In the genomic region with DNA sequence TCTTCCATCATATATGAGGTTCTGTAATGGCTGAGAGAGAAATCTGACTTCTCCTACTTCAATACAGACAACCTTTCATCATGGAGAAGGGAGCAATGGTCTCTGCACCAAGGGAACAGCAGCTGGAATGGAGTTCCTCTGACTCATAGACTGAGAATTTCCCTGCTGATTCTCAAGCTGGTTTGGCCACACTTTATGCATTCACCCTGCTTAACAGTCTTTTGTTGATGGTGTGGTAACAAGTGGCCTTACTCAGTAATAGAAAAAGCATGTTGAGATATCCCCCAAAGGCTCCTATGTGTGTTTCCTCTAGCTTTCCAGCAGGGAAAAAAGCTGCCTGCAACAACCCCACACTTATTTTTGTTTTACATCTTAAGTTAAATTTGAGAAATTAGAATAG, we compare ENCODE assay signal across 11 cellular contexts.
A peak's percentile ranks its signal among the peaks of the same experiment; 100 is the strongest.
DNase-seq lines count a peak whose midpoint lies in the region; ATAC-seq and TF ChIP-seq lines count a peak whose summit lies in the region.
"Had no signal": no experiment of that assay in that cellular context is flagged by ENCODE, and none has a peak within 500 bp of the region (broad histone marks: within the 10 kb centered on the region; RNA-seq: fewer than 3 reads in every experiment).

No MANE protein-coding gene starts in this region.

- H3K4me1 ChIP-seq in RWPE2 (ENCODE audit: insufficient read depth, poor library complexity, severe bottlenecking): peaks cover 46% of the 10 kb centered on the region
- H3K4me1 ChIP-seq: right lobe of liver had no signal

- no peak overlapping the region for H3K4me3 Mint-ChIP-seq in nephron progenitor cell

- no peaks in the 10 kb centered on the region for H3K27me3 ChIP-seq in RWPE2 (ENCODE audit: insufficient read depth, poor library complexity, severe bottlenecking)
- H3K27me3 ChIP-seq: right lobe of liver had no signal

- peak; percentile 96 for ATAC-seq in RWPE2 (ENCODE audit: low read depth)

- H3K9me3 ChIP-seq in RWPE2 (ENCODE audit: severe bottlenecking): no peaks in the 10 kb centered on the region
- H3K9me3 ChIP-seq: right lobe of liver had no signal

- H3K4me1 Mint-ChIP-seq in nephron progenitor cell: peaks cover 21% of the 10 kb centered on the region

- H3K36me3 Mint-ChIP-seq in nephron progenitor cell (ENCODE audit: low read depth): peaks cover 41% of the 10 kb centered on the region

- no peaks in the 10 kb centered on the region for H3K36me3 ChIP-seq in RWPE2 (ENCODE audit: low read depth)
- H3K36me3 ChIP-seq: right lobe of liver had no signal

- no peak overlapping the region for H3K4me3 ChIP-seq in RWPE2 (ENCODE audit: severe bottlenecking)
- H3K4me3 ChIP-seq in fibroblast of villous mesenchyme (ENCODE audit: low read depth, low read length): no peak overlapping the region
- H3K4me3 ChIP-seq: right lobe of liver had no signal

- peaks cover 10% of the 10 kb centered on the region for H3K27me3 Mint-ChIP-seq in nephron progenitor cell (ENCODE audit: low read depth, poor library complexity)

- no peak overlapping the region for H3K27ac Mint-ChIP-seq in nephron progenitor cell

- no peak for TF ChIP-seq CTCF in RWPE2 (IDR thresholded peaks at IDR 0.05; ENCODE audit: poor library complexity, severe bottlenecking)
- TF ChIP-seq CTCF in fibroblast of villous mesenchyme (IDR thresholded peaks at IDR 0.05; ENCODE audit: insufficient read depth, low read depth, low read length): no peak
- no peak for TF ChIP-seq CTCF in nephron progenitor cell (IDR thresholded peaks at IDR 0.05)

- peak; percentile 73 for DNase-seq in GM03348 (ENCODE audit: low spot score)
- no peak for DNase-seq in RWPE2 (ENCODE audit: low spot score)
- DNase-seq in fibroblast of villous mesenchyme (ENCODE audit: low read depth): peak; percentile 98
- peak; percentile 100 for DNase-seq in renal cortical epithelial cell (ENCODE audit: low read depth)
- DNase-seq in activated CD8-positive, alpha-beta memory T cell treated with anti-CD3 and anti-CD28 coated beads, Interleukin-2, amount 50 U/mL, for 4 hours: no peak
- DNase-seq in amygdala (lab: John Stamatoyannopoulos, UW): no peak
- DNase-seq in nephron progenitor cell: no peak
- DNase-seq in NCI-H187 (lab: John Stamatoyannopoulos, UW): no peak
- DNase-seq: activated CD4-positive, alpha-beta T cell treated with anti-CD3 and anti-CD28 coated beads for 48 hours; NCI-H345; right lobe of liver had no signal

- peak overlapping the region; percentile 85 for H3K27ac ChIP-seq in RWPE2 (ENCODE audit: poor library complexity, severe bottlenecking)
- H3K27ac ChIP-seq: right lobe of liver had no signal

- H3K9me3 Mint-ChIP-seq in nephron progenitor cell: peaks cover 11% of the 10 kb centered on the region

Comparison
In these comparisons a context has a peak if more than half of its experiments do, and no peak if none do; other contexts are left out.
1. DNase-seq: peak in GM03348 (single experiment), fibroblast of villous mesenchyme (single experiment) and renal cortical epithelial cell (single experiment); none in RWPE2 (single experiment), activated CD8-positive, alpha-beta memory T cell treated with anti-CD3 and anti-CD28 coated beads, Interleukin-2, amount 50 U/mL, for 4 hours (single experiment), amygdala (0 of 56), nephron progenitor cell (single experiment) and NCI-H187 (0 of 2).